ENCODE assay signal across 9 cellular contexts in the genomic region with DNA sequence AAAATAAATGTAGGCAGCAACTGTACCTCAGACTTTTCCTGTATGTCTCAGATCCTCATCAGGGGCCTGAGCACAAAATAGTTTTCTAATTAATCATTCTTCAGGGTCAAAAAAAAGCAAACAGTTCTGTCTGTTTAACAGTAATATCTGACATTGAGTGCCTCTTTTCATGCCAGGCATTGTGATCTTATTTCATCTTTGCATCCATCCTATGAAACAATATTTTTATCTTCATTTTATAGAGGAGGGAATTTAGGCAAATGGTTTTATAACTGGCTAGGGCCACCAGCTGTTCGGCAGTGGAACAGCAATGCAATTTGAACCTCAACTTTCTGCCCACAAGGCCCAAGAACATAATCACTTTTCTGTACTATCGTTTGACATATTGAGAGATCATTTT.
DNase-seq lines count a peak whose midpoint lies in the region; ATAC-seq and TF ChIP-seq lines count a peak whose summit lies in the region.
"Had no signal": no experiment of that assay in that cellular context is flagged by ENCODE, and none has a peak within 500 bp of the region (broad histone marks: within the 10 kb centered on the region; RNA-seq: fewer than 3 reads in every experiment).

No MANE protein-coding gene starts in this region.

- no peaks in the 10 kb centered on the region for H4K20me1 ChIP-seq in HCT116 (ENCODE audit: insufficient read depth)

- TF ChIP-seq CTCF in AG10803 (conservative IDR thresholded peaks at IDR 0.05; ENCODE audit: low read length), result peak; percentile 63
- peak; percentile 49 to 55 (median 50); a peak in 4 of 6 replicates for TF ChIP-seq CTCF in HCT116 (IDR thresholded peaks at IDR 0.05 in 2 of 3, conservative IDR thresholded peaks at IDR 0.05 in 1 of 3; ENCODE audit: borderline replicate concordance in 1 of 3, insufficient read depth in 1 of 3, low read depth in 2 of 3, low read length in 2 of 3)
- peak; percentile 19; the same call in 1 of the 2 replicates for TF ChIP-seq CTCF in WERI-Rb-1 (IDR thresholded peaks at IDR 0.05; ENCODE audit: low read depth, low read length)
- peak in 1 of 2 donors; percentile 6 for TF ChIP-seq CTCF in suprapubic skin (IDR thresholded peaks at IDR 0.05)

- H3K4me2 ChIP-seq in HCT116 (ENCODE audit: low read length), result no peak overlapping the region

- H3K9me3 ChIP-seq in HCT116 (ENCODE audit: control insufficient read depth in 1 of 2, insufficient read depth in 1 of 2, low read depth in 1 of 2, low read length in 2 of 2) (no peaks in the 10 kb centered on the region), WERI-Rb-1 (ENCODE audit: severe bottlenecking) (no peaks in the 10 kb centered on the region), suprapubic skin (no peaks in the 10 kb centered on the region)
- H3K9me3 ChIP-seq: spleen had no signal

- H3K27ac ChIP-seq in HCT116 (ENCODE audit: low read depth, low read length) (no peak overlapping the region), WERI-Rb-1 (no peak overlapping the region), suprapubic skin (no peak overlapping the region)
- H3K27ac ChIP-seq: spleen had no signal

- POLR2A ChIA-PET in HCT116 (lab: Charles Lee), result no interaction called here

- no peak overlapping the region for H3K9ac ChIP-seq in HCT116 (ENCODE audit: low read length)

- no TSS peak for BruUV-seq in HCT116 (replicated peaks; lab: Mats Ljungman, UMichigan)

- no peak overlapping the region for H2AFZ ChIP-seq in HCT116 (ENCODE audit: low read depth, low read length, poor library complexity, severe bottlenecking)

- H3K36me3 ChIP-seq in HCT116 (ENCODE audit: control insufficient read depth in 1 of 2, insufficient read depth in 2 of 2, low read length in 2 of 2), result no peaks in the 10 kb centered on the region; a peak in 1 of 4 replicates
- H3K36me3 ChIP-seq in WERI-Rb-1, result peaks cover 4% of the 10 kb centered on the region
- peaks cover 5% of the 10 kb centered on the region for H3K36me3 ChIP-seq in suprapubic skin

- intact Hi-C loops in HCT116 (cut with micrococcal nuclease), result loop anchor here (1.0 to 10.0 kb wide), 2 partner anchors 177 to 253 kb away; no protein-coding TSS in a partner anchor

- H3K4me3 ChIP-seq in AG10803 (ENCODE audit: low read length) (no peak overlapping the region), HCT116 (replicated peaks in 1 of 2; ENCODE audit: low read depth in 1 of 2, low read length in 2 of 2) (no peak overlapping the region), WERI-Rb-1 (ENCODE audit: low read depth, low read length) (no peak overlapping the region), suprapubic skin (no peak overlapping the region)
- H3K4me3 ChIP-seq: spleen had no signal

- H3K27me3 ChIP-seq in HCT116 (ENCODE audit: insufficient read depth, low read length), result no peaks in the 10 kb centered on the region
- no peaks in the 10 kb centered on the region for H3K27me3 ChIP-seq in WERI-Rb-1 (ENCODE audit: insufficient read depth, low read depth, severe bottlenecking)
- no peaks in the 10 kb centered on the region for H3K27me3 ChIP-seq in suprapubic skin
- H3K27me3 ChIP-seq: spleen had no signal

- CTCF ChIA-PET in HCT116 (lab: Charles Lee), result no interaction called here

- no peaks in the 10 kb centered on the region for H3K9me2 ChIP-seq in HCT116 (ENCODE audit: insufficient read depth)

- peaks cover 0 to 5% of the 10 kb centered on the region in 2 experiments; a peak in 1 of 4 replicates for H3K4me1 ChIP-seq in HCT116 (ENCODE audit: control insufficient read depth in 1 of 2, insufficient read depth in 2 of 2, low read length in 2 of 2)
- peaks cover 21% of the 10 kb centered on the region for H3K4me1 ChIP-seq in suprapubic skin
- H3K4me1 ChIP-seq: spleen had no signal

- TF ChIP-seq POLR2A in HCT116 (IDR thresholded peaks at IDR 0.05; ENCODE audit: borderline replicate concordance, extremely low read depth, insufficient read depth, insufficient read length) (no peak), suprapubic skin (IDR thresholded peaks at IDR 0.05) (no peak)

- RAD21 ChIA-PET in HCT116 (lab: Charles Lee; ENCODE audit: low non-redundant PET in 1 of 2, low total read pairs in 2 of 2, uncharacterized antibody in 2 of 2, unreplicated experiment in 2 of 2), result no interaction called here

- ATAC-seq in HCT116 (no peak), HG03457 (IDR thresholded peaks at IDR 0.05; ENCODE audit: unreplicated experiment) (no peak)

- peak; percentile 19 for DNase-seq in AG10803 (ENCODE audit: low read depth)
- DNase-seq in HCT116 (ENCODE audit: low read depth, low spot score), result peak; percentile 6
- DNase-seq in WERI-Rb-1, result no peak
- peak; percentile 54 for DNase-seq in iris pigment epithelial cell (ENCODE audit: low read depth)
- no peak for DNase-seq in NOMO-1 treated with DMSO at 0.1 percent for 48 hours (lab: John Stamatoyannopoulos, UW; ENCODE audit: unreplicated experiment)
- no peak for DNase-seq in Kasumi-1 (lab: John Stamatoyannopoulos, UW)
- no peak for DNase-seq in suprapubic skin (ENCODE audit: low spot score in 2 of 2)
- DNase-seq: spleen had no signal

- no peaks in the 10 kb centered on the region for H3K79me2 ChIP-seq in HCT116 (ENCODE audit: insufficient read depth, low read length)

- TF ChIP-seq RAD21 in HCT116 (IDR thresholded peaks at IDR 0.05; ENCODE audit: low read depth), result peak; percentile 69

- no peak for TF ChIP-seq EP300 in suprapubic skin (IDR thresholded peaks at IDR 0.05)

- 77% methylated on average over 2 of the region's 2 CpGs for WGBS in suprapubic skin

TF ChIP-seq in HCT116, 20 proteins besides CTCF, POLR2A, EP300 and RAD21:
- TF ChIP-seq EGR1 (IDR thresholded peaks at IDR 0.05; ENCODE audit: low read depth) (no peak), SRF (IDR thresholded peaks at IDR 0.05; ENCODE audit: low read depth) (no peak), CBX3 (IDR thresholded peaks at IDR 0.05; ENCODE audit: low read depth) (no peak), POLR2AphosphoS5 (IDR thresholded peaks at IDR 0.05; ENCODE audit: low read depth, low read length) (no peak)
- TF ChIP-seq, protein P1, sequence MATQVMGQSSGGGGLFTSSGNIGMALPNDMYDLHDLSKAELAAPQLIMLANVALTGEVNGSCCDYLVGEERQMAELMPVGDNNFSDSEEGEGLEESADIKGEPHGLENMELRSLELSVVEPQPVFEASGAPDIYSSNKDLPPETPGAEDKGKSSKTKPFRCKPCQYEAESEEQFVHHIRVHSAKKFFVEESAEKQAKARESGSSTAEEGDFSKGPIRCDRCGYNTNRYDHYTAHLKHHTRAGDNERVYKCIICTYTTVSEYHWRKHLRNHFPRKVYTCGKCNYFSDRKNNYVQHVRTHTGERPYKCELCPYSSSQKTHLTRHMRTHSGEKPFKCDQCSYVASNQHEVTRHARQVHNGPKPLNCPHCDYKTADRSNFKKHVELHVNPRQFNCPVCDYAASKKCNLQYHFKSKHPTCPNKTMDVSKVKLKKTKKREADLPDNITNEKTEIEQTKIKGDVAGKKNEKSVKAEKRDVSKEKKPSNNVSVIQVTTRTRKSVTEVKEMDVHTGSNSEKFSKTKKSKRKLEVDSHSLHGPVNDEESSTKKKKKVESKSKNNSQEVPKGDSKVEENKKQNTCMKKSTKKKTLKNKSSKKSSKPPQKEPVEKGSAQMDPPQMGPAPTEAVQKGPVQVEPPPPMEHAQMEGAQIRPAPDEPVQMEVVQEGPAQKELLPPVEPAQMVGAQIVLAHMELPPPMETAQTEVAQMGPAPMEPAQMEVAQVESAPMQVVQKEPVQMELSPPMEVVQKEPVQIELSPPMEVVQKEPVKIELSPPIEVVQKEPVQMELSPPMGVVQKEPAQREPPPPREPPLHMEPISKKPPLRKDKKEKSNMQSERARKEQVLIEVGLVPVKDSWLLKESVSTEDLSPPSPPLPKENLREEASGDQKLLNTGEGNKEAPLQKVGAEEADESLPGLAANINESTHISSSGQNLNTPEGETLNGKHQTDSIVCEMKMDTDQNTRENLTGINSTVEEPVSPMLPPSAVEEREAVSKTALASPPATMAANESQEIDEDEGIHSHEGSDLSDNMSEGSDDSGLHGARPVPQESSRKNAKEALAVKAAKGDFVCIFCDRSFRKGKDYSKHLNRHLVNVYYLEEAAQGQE (IDR thresholded peaks at IDR 0.05; ENCODE audit: low read depth), result no peak

Comparison
In these comparisons a context has a peak if more than half of its experiments do, and no peak if none do; other contexts are left out.
1. DNase-seq: peak in AG10803 (single experiment), HCT116 (single experiment) and iris pigment epithelial cell (single experiment); none in WERI-Rb-1 (single experiment), NOMO-1 treated with DMSO at 0.1 percent for 48 hours (single experiment), Kasumi-1 (0 of 2) and suprapubic skin (0 of 2).